Comparison of ENCODE assay signal across 26 cellular contexts in genomic region chr22:17703811-17704210, GRCh38.
"Had no signal": no experiment of that assay in that cellular context is flagged by ENCODE, and none has a peak within 500 bp of the region (broad histone marks: within the 10 kb centered on the region; RNA-seq: fewer than 3 reads in every experiment).

No MANE protein-coding gene starts in this region.

- H3K27ac ChIP-seq: colonic mucosa, foreskin keratinocyte, heart right ventricle, stomach, thyroid gland, upper lobe of left lung, vagina had no signal

- H3K9me3 ChIP-seq: colonic mucosa, heart right ventricle, mucosa of descending colon, stomach, thyroid gland, upper lobe of left lung, vagina had no signal

- ATAC-seq: activated CD8-positive, alpha-beta memory T cell treated with anti-CD3 and anti-CD28 coated beads, Interleukin-2, amount 10 ng/mL, durations not matched to agents 7 days and 5 days; activated CD8-positive, alpha-beta T cell treated with anti-CD3 and anti-CD28 coated beads, Interleukin-2, amount 10 ng/mL, durations not matched to agents 7 days and 5 days; activated naive CD8-positive, alpha-beta T cell treated with anti-CD3 and anti-CD28 coated beads, Interleukin-2, amount 50 U/mL, for 24 hours; foreskin keratinocyte; heart right ventricle; left ventricle myocardium superior; mucosa of descending colon; natural killer cell treated with Interleukin-12 subunit alpha and Interleukin-12 subunit beta and Interleukin-15 and Interleukin-18, amount 100 ng/mL, for 72 hours; right cardiac atrium; stimulated activated naive B cell treated with anti-CD40 and anti-IgM and Interleukin-4, amounts not matched to agents 10 μg/mL and 1 μg/mL and 100 μg/mL, for 72 hours; T-cell had no signal

- H3K36me3 ChIP-seq: colonic mucosa, thyroid gland had no signal

- H3K27me3 ChIP-seq: colonic mucosa, foreskin keratinocyte, heart right ventricle, stomach, thyroid gland, upper lobe of left lung, vagina had no signal

- DNase-seq: activated B cell treated with CpG ODN at 0.5 μM for 24 hours; activated CD4-positive, alpha-beta T cell treated with anti-CD3 and anti-CD28 coated beads, Interleukin-2, amount 50 U/mL, for 1 hour; activated CD8-positive, alpha-beta memory T cell treated with anti-CD3 and anti-CD28 coated beads, Interleukin-2, amount 10 ng/mL, durations not matched to agents 7 days and 5 days; activated CD8-positive, alpha-beta T cell treated with anti-CD3 and anti-CD28 coated beads, Interleukin-2, amount 10 ng/mL, durations not matched to agents 7 days and 5 days; activated naive CD8-positive, alpha-beta T cell treated with anti-CD3 and anti-CD28 coated beads, Interleukin-2, amount 50 U/mL, for 24 hours; activated T-cell treated with anti-CD3 and anti-CD28 coated beads, Interleukin-2, amount 50 U/mL, for 48 hours; anterior cingulate cortex; cerebellar nuclear complex; colonic mucosa; effector CD8-positive, alpha-beta T cell; foreskin keratinocyte; heart right ventricle; islet precursor cell; left ventricle myocardium superior; mucosa of descending colon; posterior cingulate gyrus; right cardiac atrium; stimulated activated CD4-positive, alpha-beta T cell treated with anti-CD3 and anti-CD28 coated beads, Interleukin-15, amount 100 ng/mL, for 24 hours; stimulated activated CD4-positive, alpha-beta T cell treated with anti-CD3 and anti-CD28 coated beads, Interleukin-2, amount 100 ng/mL, for 24 hours; stimulated activated naive B cell treated with anti-CD40 and anti-IgM and Interleukin-4, amounts not matched to agents 10 μg/mL and 1 μg/mL and 100 μg/mL, for 72 hours; stomach; T-cell; thyroid gland; upper lobe of left lung had no signal

- H3K4me3 ChIP-seq: colonic mucosa, heart right ventricle, mucosa of descending colon, stomach, thyroid gland, upper lobe of left lung, vagina had no signal
